ENCODE assay signal across 18 cellular contexts in the genomic region with DNA sequence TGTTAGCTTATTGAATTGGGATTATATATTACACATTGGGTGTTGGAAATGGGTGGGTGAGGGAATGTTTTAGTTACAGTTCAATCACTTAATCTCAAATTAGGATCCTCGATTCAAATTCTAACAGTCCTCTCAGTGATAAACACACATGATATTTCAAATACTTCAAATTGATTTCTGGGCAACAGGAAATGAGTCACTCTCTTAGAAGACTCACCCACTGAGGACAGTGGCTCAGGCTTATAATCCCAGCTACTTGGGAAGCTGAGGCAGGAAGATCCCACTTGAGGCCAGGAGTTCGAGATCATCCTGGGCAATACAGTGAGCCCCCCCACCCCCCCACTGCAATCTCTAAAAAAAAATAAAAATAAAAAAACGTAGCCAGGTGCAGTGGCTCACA.
"Had no signal": no experiment of that assay in that cellular context is flagged by ENCODE, and none has a peak within 500 bp of the region (broad histone marks: within the 10 kb centered on the region; RNA-seq: fewer than 3 reads in every experiment).

No MANE protein-coding gene starts in this region.

- H3K9me3 Mint-ChIP-seq: nephron progenitor cell; stimulated activated naive CD8-positive, alpha-beta T cell treated with anti-CD3 and anti-CD28 coated beads, Interleukin-15, amount 100 ng/mL, for 72 hours had no signal

- H3K4me3 Mint-ChIP-seq: activated CD4-positive, alpha-beta T cell treated with anti-CD3 and anti-CD28 coated beads for 36 hours; activated CD8-positive, alpha-beta T cell treated with anti-CD3 and anti-CD28 coated beads, Interleukin-2, amount 10 ng/mL, durations not matched to agents 7 days and 5 days; nephron progenitor cell; stimulated activated naive CD8-positive, alpha-beta T cell treated with anti-CD3 and anti-CD28 coated beads, Interleukin-15, amount 100 ng/mL, for 72 hours had no signal

- DNase-seq: activated CD4-positive, alpha-beta T cell treated with anti-CD3 and anti-CD28 coated beads for 36 hours; activated CD8-positive, alpha-beta memory T cell treated with anti-CD3 and anti-CD28 coated beads, Interleukin-2, amount 50 U/mL, for 48 hours; activated CD8-positive, alpha-beta T cell treated with anti-CD3 and anti-CD28 coated beads, Interleukin-2, amount 10 ng/mL, durations not matched to agents 7 days and 5 days; adrenal gland; body of pancreas; central memory CD4-positive, alpha-beta T cell; cortex of kidney; effector memory CD4-positive, alpha-beta T cell; mammary epithelial cell; nephron progenitor cell; stimulated activated CD4-positive, alpha-beta T cell treated with anti-CD3 and anti-CD28 coated beads, Interleukin-4, amount 100 ng/mL, for 24 hours; stimulated activated naive CD8-positive, alpha-beta T cell treated with anti-CD3 and anti-CD28 coated beads, Interleukin-15, amount 100 ng/mL, for 72 hours; T1000; testis; upper lobe of right lung; WERI-Rb-1 had no signal

- H3K27me3 ChIP-seq: adrenal gland, body of pancreas, testis, upper lobe of right lung had no signal

- H3K27me3 Mint-ChIP-seq: activated CD4-positive, alpha-beta T cell treated with anti-CD3 and anti-CD28 coated beads for 36 hours; stimulated activated naive CD8-positive, alpha-beta T cell treated with anti-CD3 and anti-CD28 coated beads, Interleukin-15, amount 100 ng/mL, for 72 hours had no signal

- H3K36me3 ChIP-seq: adrenal gland, upper lobe of right lung had no signal

- H3K27ac Mint-ChIP-seq: activated CD4-positive, alpha-beta T cell treated with anti-CD3 and anti-CD28 coated beads for 36 hours; activated CD8-positive, alpha-beta T cell treated with anti-CD3 and anti-CD28 coated beads, Interleukin-2, amount 10 ng/mL, durations not matched to agents 7 days and 5 days; nephron progenitor cell had no signal

- H3K27ac ChIP-seq: adrenal gland, body of pancreas, epithelial cell of prostate, testis, upper lobe of right lung, WERI-Rb-1 had no signal

- H3K4me1 Mint-ChIP-seq: nephron progenitor cell had no signal

- H3K4me1 ChIP-seq: adrenal gland, body of pancreas, testis had no signal

- H3K4me3 ChIP-seq: adrenal gland, body of pancreas, testis, upper lobe of right lung had no signal

- H3K9me3 ChIP-seq: adrenal gland, body of pancreas, testis, upper lobe of right lung had no signal

- ATAC-seq: activated CD4-positive, alpha-beta T cell treated with anti-CD3 and anti-CD28 coated beads for 36 hours; activated CD8-positive, alpha-beta T cell treated with anti-CD3 and anti-CD28 coated beads, Interleukin-2, amount 10 ng/mL, durations not matched to agents 7 days and 5 days; body of pancreas; left lobe of liver; stimulated activated naive CD8-positive, alpha-beta T cell treated with anti-CD3 and anti-CD28 coated beads, Interleukin-15, amount 100 ng/mL, for 72 hours; upper lobe of right lung had no signal
